ENCODE assay signal across 18 cellular contexts in genomic region chr5:134246771-134247329, GRCh38. TPM values are rescaled to one million over a fixed set of nuclear protein-coding genes. Genes with fewer than 3 reads are reported as not detected.
A peak's percentile ranks its signal among the peaks of the same experiment; 100 is the strongest.
DNase-seq lines count a peak whose midpoint lies in the region; ATAC-seq, FAIRE-seq and TF ChIP-seq lines count a peak whose summit lies in the region.
"Had no signal": no experiment of that assay in that cellular context is flagged by ENCODE, and none has a peak within 500 bp of the region (broad histone marks: within the 10 kb centered on the region; RNA-seq: fewer than 3 reads in every experiment).

No MANE protein-coding gene starts in this region.

- intact Hi-C loops in HCT116 (cut with micrococcal nuclease), result no loop called here
- intact Hi-C loops in left ventricle myocardium inferior (cut with micrococcal nuclease), result no loop called here
- intact Hi-C loops in gastrocnemius medialis (cut with DNase I; ENCODE audit: low total_unique reads), result loop anchor here (5.0 kb wide), 1 partner anchor 65 kb away; no protein-coding TSS in a partner anchor

- H3K9me2 ChIP-seq in HCT116 (ENCODE audit: insufficient read depth), result no peaks in the 10 kb centered on the region

- in situ Hi-C loops in gastrocnemius medialis (cut with MboI; ENCODE audit: low sequenced_read_pairs in 4 of 4), result no loop called here

- H3K27me3 Mint-ChIP-seq in astrocyte (ENCODE audit: low read depth, unreplicated experiment), result no peaks in the 10 kb centered on the region

- peaks cover 23 to 44% of the 10 kb centered on the region in 2 experiments for H3K4me1 ChIP-seq in HCT116 (ENCODE audit: control insufficient read depth in 1 of 2, insufficient read depth in 2 of 2, low read length in 2 of 2)
- peaks cover 35% of the 10 kb centered on the region for H3K4me1 ChIP-seq in astrocyte (ENCODE audit: insufficient read depth, low read length)
- H3K4me1 ChIP-seq in left ventricle myocardium inferior, result peaks cover 49% of the 10 kb centered on the region
- peaks cover 16 to 25% of the 10 kb centered on the region in 2 donors for H3K4me1 ChIP-seq in gastrocnemius medialis

- CTCF ChIA-PET in HCT116 (lab: Charles Lee), result no interaction called here

- peak overlapping the region; percentile 94 for H2AFZ ChIP-seq in HCT116 (ENCODE audit: low read depth, low read length, poor library complexity, severe bottlenecking)
- H2AFZ ChIP-seq in astrocyte (ENCODE audit: low read depth, low read length), result no peak overlapping the region

- no peaks in the 10 kb centered on the region for H3K9me3 Mint-ChIP-seq in astrocyte (ENCODE audit: unreplicated experiment)

- no peaks in the 10 kb centered on the region for H3K27me3 ChIP-seq in HCT116 (ENCODE audit: insufficient read depth, low read length)
- H3K27me3 ChIP-seq in astrocyte (ENCODE audit: insufficient read depth, low read length), result no peaks in the 10 kb centered on the region
- no peaks in the 10 kb centered on the region for H3K27me3 ChIP-seq in left ventricle myocardium inferior (ENCODE audit: low read depth)
- no peaks in the 10 kb centered on the region for H3K27me3 ChIP-seq in gastrocnemius medialis
- H3K27me3 ChIP-seq: esophagus squamous epithelium had no signal

- no peak for TF ChIP-seq POLR2A in HCT116 (IDR thresholded peaks at IDR 0.05; ENCODE audit: borderline replicate concordance, extremely low read depth, insufficient read depth, insufficient read length)
- peak in 1 of 2 donors; percentile 11 for TF ChIP-seq POLR2A in gastrocnemius medialis (IDR thresholded peaks at IDR 0.05)

- H3K4me1 Mint-ChIP-seq in astrocyte (ENCODE audit: low read depth, unreplicated experiment), result peaks cover 34% of the 10 kb centered on the region
- H3K4me1 Mint-ChIP-seq: B cell had no signal

- H3K4me3 Mint-ChIP-seq in astrocyte (ENCODE audit: unreplicated experiment), result no peak overlapping the region
- H3K4me3 Mint-ChIP-seq: B cell had no signal

- ATAC-seq in HCT116, result peak; percentile 33; the same call in 1 of the 2 replicates
- ATAC-seq in gastrocnemius medialis, result peak; percentile 67 to 79
- ATAC-seq in GM18873 (IDR thresholded peaks at IDR 0.05; ENCODE audit: low FRiP score, unreplicated experiment), result no peak
- no peak for ATAC-seq in GM21717 (IDR thresholded peaks at IDR 0.05; ENCODE audit: unreplicated experiment)

- TF ChIP-seq CTCF in HCT116 (IDR thresholded peaks at IDR 0.05 in 2 of 3, conservative IDR thresholded peaks at IDR 0.05 in 1 of 3; ENCODE audit: borderline replicate concordance in 1 of 3, insufficient read depth in 1 of 3, low read depth in 2 of 3, low read length in 2 of 3) (no peak), astrocyte (IDR thresholded peaks at IDR 0.05; ENCODE audit: insufficient read depth, low read depth, low read length) (no peak), left ventricle myocardium inferior (IDR thresholded peaks at IDR 0.05; ENCODE audit: borderline replicate concordance) (no peak), gastrocnemius medialis (IDR thresholded peaks at IDR 0.05 in 4 of 5, conservative IDR thresholded peaks at IDR 0.05 in 1 of 5) (no peak)

- peak overlapping the region; percentile 58 for H3K4me2 ChIP-seq in HCT116 (ENCODE audit: low read length)
- peak overlapping the region; percentile 69 for H3K4me2 ChIP-seq in astrocyte (ENCODE audit: low read length)

- no peaks in the 10 kb centered on the region for H3K36me3 ChIP-seq in HCT116 (ENCODE audit: control insufficient read depth in 1 of 2, insufficient read depth in 2 of 2, low read length in 2 of 2)
- no peaks in the 10 kb centered on the region for H3K36me3 ChIP-seq in astrocyte (ENCODE audit: insufficient read depth, low read length)
- H3K36me3 ChIP-seq in left ventricle myocardium inferior, result no peaks in the 10 kb centered on the region
- H3K36me3 ChIP-seq in gastrocnemius medialis, result no peaks in the 10 kb centered on the region
- H3K36me3 ChIP-seq: esophagus squamous epithelium, WERI-Rb-1 had no signal

- no TSS peak for BruUV-seq in HCT116 (replicated peaks; lab: Mats Ljungman, UMichigan)

- RAD21 ChIA-PET in HCT116 (lab: Charles Lee; ENCODE audit: low non-redundant PET in 1 of 2, low total read pairs in 2 of 2, uncharacterized antibody in 2 of 2, unreplicated experiment in 2 of 2), result no interaction called here

- no peak for FAIRE-seq in astrocyte (lab: Jason Lieb, UNC)
- FAIRE-seq: D721Med, GM18507, GM19239 had no signal

- peak overlapping the region; percentile 89 for H3K27ac Mint-ChIP-seq in astrocyte (ENCODE audit: unreplicated experiment)
- H3K27ac Mint-ChIP-seq: B cell had no signal

- H3K9me3 ChIP-seq in HCT116 (ENCODE audit: control insufficient read depth in 1 of 2, insufficient read depth in 1 of 2, low read depth in 1 of 2, low read length in 2 of 2) (no peaks in the 10 kb centered on the region), astrocyte (ENCODE audit: insufficient read depth, low read depth, low read length) (no peaks in the 10 kb centered on the region), left ventricle myocardium inferior (replicated peaks) (no peaks in the 10 kb centered on the region), gastrocnemius medialis (no peaks in the 10 kb centered on the region)
- H3K9me3 ChIP-seq: esophagus squamous epithelium had no signal

- no peaks in the 10 kb centered on the region for H4K20me1 ChIP-seq in HCT116 (ENCODE audit: insufficient read depth)
- no peaks in the 10 kb centered on the region for H4K20me1 ChIP-seq in astrocyte (ENCODE audit: insufficient read depth, low read length)

- POLR2A ChIA-PET in HCT116 (lab: Charles Lee), result interaction anchor here (1.0 to 1.4 kb wide), 2 partner anchors 11 to 21 kb away, joined by 5 to 7 read pairs; partner anchors contain the start of gene PPP2CA

- no peak for TF ChIP-seq RAD21 in HCT116 (IDR thresholded peaks at IDR 0.05; ENCODE audit: low read depth)

- DNase-seq in HCT116 (ENCODE audit: low read depth, low spot score) (no peak), astrocyte (ENCODE audit: low read depth) (no peak), left ventricle myocardium inferior (peak; percentile 57), gastrocnemius medialis (peak; percentile 44 to 79), ureter (ENCODE audit: low spot score) (no peak), NCI-H2196 treated with DMSO at 0.1 percent for 48 hours (lab: John Stamatoyannopoulos, UW; ENCODE audit: unreplicated experiment) (no peak)
- DNase-seq: activated effector memory CD4-positive, alpha-beta T cell treated with anti-CD3 and anti-CD28 coated beads, Interleukin-2, amount 50 U/mL, for 16 hours; anterior cingulate cortex; cortex of kidney; esophagus squamous epithelium; NCI-H524 treated with DMSO at 0.1 percent for 48 hours; WERI-Rb-1 had no signal

- H3K79me2 ChIP-seq in HCT116 (ENCODE audit: insufficient read depth, low read length) (no peaks in the 10 kb centered on the region), astrocyte (ENCODE audit: insufficient read depth, low read length) (no peaks in the 10 kb centered on the region)

- H3K36me3 Mint-ChIP-seq in astrocyte (ENCODE audit: low read depth, unreplicated experiment), result no peaks in the 10 kb centered on the region

- H3K27ac ChIP-seq in HCT116 (ENCODE audit: low read depth, low read length) (no peak overlapping the region), astrocyte (ENCODE audit: low read depth, low read length) (peak overlapping the region; percentile 59), left ventricle myocardium inferior (replicated peaks) (peak overlapping the region; percentile 83), gastrocnemius medialis (peak overlapping the region; percentile 65 to 75 (median 68))
- H3K27ac ChIP-seq: WERI-Rb-1 had no signal

- H3K4me3 ChIP-seq in HCT116 (replicated peaks in 1 of 2; ENCODE audit: low read depth in 1 of 2, low read length in 2 of 2) (no peak overlapping the region), astrocyte (ENCODE audit: insufficient read depth, low read depth, low read length) (no peak overlapping the region), left ventricle myocardium inferior (no peak overlapping the region), gastrocnemius medialis (no peak overlapping the region)
- H3K4me3 ChIP-seq: esophagus squamous epithelium had no signal

- peak overlapping the region; percentile 8; the same call in 1 of the 2 replicates for H3K9ac ChIP-seq in HCT116 (ENCODE audit: low read length)
- H3K9ac ChIP-seq in astrocyte (ENCODE audit: low read length), result peak overlapping the region; percentile 26

TF ChIP-seq in HCT116, 20 proteins besides CTCF, POLR2A, EP300 and RAD21:
- TF ChIP-seq SRF (IDR thresholded peaks at IDR 0.05; ENCODE audit: low read depth), result no peak
- TF ChIP-seq ZFX (IDR thresholded peaks at IDR 0.05), result no peak
TF ChIP-seq in HCT116: peak in this region for 0.

RNA-seq across cellular contexts. Expression of gene PPP2CA, which starts 21.0 kb away (rescaled TPM):
- total RNA-seq in HCT116 (2021; ENCODE audit: unreplicated experiment), result 167 TPM
- 158 and 173 TPM in 2 replicates for polyA plus RNA-seq in HCT116 (2012)
- 172 and 180 TPM in 2 replicates for total RNA-seq in astrocyte
- 163 TPM for total RNA-seq in left ventricle myocardium inferior
- 100 to 1,000 TPM in 3 of 4 donors, 10 to 100 TPM in 1; 90.2 to 179 (median 155) TPM for total RNA-seq in gastrocnemius medialis
- total RNA-seq in ureter, result 110 TPM

Comparison
In these comparisons a context has a peak if more than half of its experiments do, and no peak if none do; other contexts are left out.
1. ATAC-seq: peak in HCT116 (single experiment) and gastrocnemius medialis (2 of 2); none in GM18873 (single experiment) and GM21717 (single experiment).
2. DNase-seq: peak in left ventricle myocardium inferior (single experiment) and gastrocnemius medialis (2 of 2); none in HCT116 (single experiment), astrocyte (single experiment), ureter (single experiment) and NCI-H2196 treated with DMSO at 0.1 percent for 48 hours (single experiment).